Comparison of ENCODE assay signal across 8 cellular contexts in genomic region chr9:33297455-33297854, GRCh38. TPM values are rescaled to one million over a fixed set of nuclear protein-coding genes. Genes with fewer than 3 reads are reported as not detected.
DNase-seq lines count a peak whose midpoint lies in the region; ATAC-seq and TF ChIP-seq lines count a peak whose summit lies in the region.

No MANE protein-coding gene starts in this region.

- peaks cover 67% of the 10 kb centered on the region for H3K36me3 ChIP-seq in right atrium auricular region
- H3K36me3 ChIP-seq in duodenal mucosa (ENCODE audit: control insufficient read depth in 1 of 2, insufficient read depth in 2 of 2, low read length in 2 of 2), result peaks cover 15 to 76% of the 10 kb centered on the region in 2 donors
- H3K36me3 ChIP-seq in gastrocnemius medialis, result peaks cover 0 to 62% of the 10 kb centered on the region in 2 donors
- H3K36me3 ChIP-seq in HAP-1 (replicated peaks), result peaks cover 90% of the 10 kb centered on the region

- no peak overlapping the region for H3K27ac ChIP-seq in right atrium auricular region
- H3K27ac ChIP-seq in duodenal mucosa (ENCODE audit: low read depth, low read length), result peak overlapping the region; percentile 44
- H3K27ac ChIP-seq in gastrocnemius medialis, result peak overlapping the region; percentile 62 to 80 (median 68)

- DNase-seq in Right ventricle myocardium inferior (ENCODE audit: missing footprints) (no peak), right atrium auricular region (ENCODE audit: low spot score) (no peak), NCI-H524 treated with DMSO at 0.1 percent for 48 hours (lab: John Stamatoyannopoulos, UW) (peak; percentile 35), gastrocnemius medialis (peak; percentile 52 to 63), HAP-1 (ENCODE audit: low spot score in 2 of 2) (no peak), A172 (ENCODE audit: low spot score) (no peak)

- TF ChIP-seq CTCF in right atrium auricular region (IDR thresholded peaks at IDR 0.05), result no peak
- TF ChIP-seq CTCF in gastrocnemius medialis (IDR thresholded peaks at IDR 0.05 in 4 of 5, conservative IDR thresholded peaks at IDR 0.05 in 1 of 5), result no peak

- H3K27me3 ChIP-seq in right atrium auricular region (no peaks in the 10 kb centered on the region), duodenal mucosa (ENCODE audit: control insufficient read depth in 1 of 2, insufficient read depth in 2 of 2, low read length in 2 of 2) (no peaks in the 10 kb centered on the region), gastrocnemius medialis (no peaks in the 10 kb centered on the region), HAP-1 (ENCODE audit: low read depth) (no peaks in the 10 kb centered on the region)

- peaks cover 0 to 61% of the 10 kb centered on the region in 2 donors for H3K4me1 ChIP-seq in right atrium auricular region
- H3K4me1 ChIP-seq in duodenal mucosa (ENCODE audit: control insufficient read depth in 1 of 2, insufficient read depth in 2 of 2, low read length in 2 of 2), result peaks cover 60 to 73% of the 10 kb centered on the region in 2 donors
- peaks cover 67 to 77% of the 10 kb centered on the region in 2 donors for H3K4me1 ChIP-seq in gastrocnemius medialis
- H3K4me1 ChIP-seq in HAP-1, result peaks cover 2% of the 10 kb centered on the region; the same call in 1 of the 2 replicates

- intact Hi-C loops in Right ventricle myocardium inferior (cut with DNase I), result loop anchor here (10.0 kb wide), 1 partner anchor 217 kb away; no protein-coding TSS in a partner anchor
- intact Hi-C loops in gastrocnemius medialis (cut with DNase I; ENCODE audit: low total_unique reads), result no loop called here

- H3K4me3 ChIP-seq in right atrium auricular region (no peak overlapping the region), duodenal mucosa (ENCODE audit: low read depth in 1 of 2, low read length in 2 of 2) (peak overlapping the region in 1 of 2 donors; percentile 8), gastrocnemius medialis (no peak overlapping the region), HAP-1 (no peak overlapping the region)

- peak overlapping the region in 1 of 2 donors; percentile 14 for H3K9ac ChIP-seq in duodenal mucosa (ENCODE audit: low read depth in 1 of 2, low read length in 2 of 2)

- H3K9me3 ChIP-seq in right atrium auricular region (no peaks in the 10 kb centered on the region), duodenal mucosa (ENCODE audit: control insufficient read depth in 1 of 2, low read length in 2 of 2) (no peaks in the 10 kb centered on the region), gastrocnemius medialis (no peaks in the 10 kb centered on the region), HAP-1 (no peaks in the 10 kb centered on the region)

- in situ Hi-C loops in gastrocnemius medialis (cut with MboI; ENCODE audit: low sequenced_read_pairs in 4 of 4) (loop anchor here in 2 of 4 donors (10.0 to 25.0 kb wide), 2 partner anchors 165 to 177 kb away; partner anchors contain the start of gene NOL6 (in 2 of the 2)), HAP-1 (cut with MboI; ENCODE audit: low sequenced_read_pairs) (no loop called here)

- peak; percentile 72 for ATAC-seq in Right ventricle myocardium inferior
- ATAC-seq in HG02970 (IDR thresholded peaks at IDR 0.05; ENCODE audit: low FRiP score, unreplicated experiment), result peak; percentile 80
- peak; percentile 62 to 74 for ATAC-seq in gastrocnemius medialis

- no peak for TF ChIP-seq POLR2A in gastrocnemius medialis (IDR thresholded peaks at IDR 0.05)

RNA-seq across cellular contexts. Expression of gene NFX1, which starts 7.1 kb away (rescaled TPM):
- total RNA-seq in Right ventricle myocardium inferior, result 29.3 TPM
- 10 to 100 TPM; 23.7 to 29.1 TPM for total RNA-seq in right atrium auricular region
- 10 to 100 TPM; 29.8 to 52.0 (median 40.6) TPM for total RNA-seq in gastrocnemius medialis
- 16.3 and 21.7 TPM in 2 replicates for total RNA-seq in A172 (2014; rRNA removed; shearing (Covaris generic))

RNA-seq across cellular contexts. Expression of gene CHMP5, which starts 32.6 kb away (rescaled TPM):
- total RNA-seq in Right ventricle myocardium inferior (51.5 TPM), right atrium auricular region (10 to 100 TPM; 44.0 to 51.1 TPM), gastrocnemius medialis (10 to 100 TPM; 42.8 to 50.7 (median 47.8) TPM)
- 137 and 153 TPM in 2 replicates for total RNA-seq in A172 (2014; rRNA removed; shearing (Covaris generic))

RNA-seq across cellular contexts. Expression of gene BAG1, which starts 32.9 kb away (rescaled TPM):
- total RNA-seq in Right ventricle myocardium inferior (132 TPM), right atrium auricular region (100 to 1,000 TPM; 162 to 166 TPM), gastrocnemius medialis (100 to 1,000 TPM in 3 of 4 donors, 10 to 100 TPM in 1; 81.5 to 244 (median 158) TPM)
- total RNA-seq in A172 (2014; rRNA removed; shearing (Covaris generic)), result 29.5 and 30.7 TPM in 2 replicates

RNA-seq across cellular contexts. Expression of gene SPINK4, which starts 57.5 kb away (rescaled TPM):
- total RNA-seq in Right ventricle myocardium inferior (not detected), right atrium auricular region (not detected), gastrocnemius medialis (not detected)
- not detected in 2 replicates for total RNA-seq in A172 (2014; rRNA removed; shearing (Covaris generic))

Comparison
In these comparisons a context has a peak if more than half of its experiments do, and no peak if none do; other contexts are left out.
1. DNase-seq: peak in NCI-H524 treated with DMSO at 0.1 percent for 48 hours (single experiment) and gastrocnemius medialis (2 of 2); none in Right ventricle myocardium inferior (single experiment), right atrium auricular region (single experiment), HAP-1 (0 of 2) and A172 (single experiment).
2. H3K27ac ChIP-seq: peak in duodenal mucosa (single experiment) and gastrocnemius medialis (4 of 4); none in right atrium auricular region (0 of 2).
3. Peak in every context shown above with its lines, with median percentiles within 50 percentile points of each other: ATAC-seq.